ENCODE assay signal across 29 cellular contexts in genomic region chr3:46460051-46460450, GRCh38. TPM values are rescaled to one million over a fixed set of nuclear protein-coding genes. Genes with fewer than 3 reads are reported as not detected.
"Had no signal": no experiment of that assay in that cellular context is flagged by ENCODE, and none has a peak within 500 bp of the region (broad histone marks: within the 10 kb centered on the region; RNA-seq: fewer than 3 reads in every experiment).

No MANE protein-coding gene starts in this region.

- ATAC-seq: activated CD4-positive, alpha-beta T cell treated with anti-CD3 and anti-CD28 coated beads for 36 hours; activated naive CD4-positive, alpha-beta T cell treated with anti-CD3 and anti-CD28 coated beads, Interleukin-2, amount 50 U/mL, for 72 hours; body of pancreas; effector memory CD8-positive, alpha-beta T cell; esophagus mucosa; heart left ventricle; left lung; lower lobe of right lung had no signal

- H3K9me3 ChIP-seq: body of pancreas, colonic mucosa, left lung, lower lobe of right lung, ovary, prostate gland, suprapubic skin, tibial nerve had no signal

- H3K9me3 Mint-ChIP-seq: activated naive CD4-positive, alpha-beta T cell treated with anti-CD3 and anti-CD28 coated beads, Interleukin-2, amount 50 U/mL, for 72 hours; activated T-cell treated with anti-CD3 and anti-CD28 coated beads, Interleukin-2, amount 50 U/mL, for 24 hours; effector memory CD8-positive, alpha-beta T cell; T-helper 2 cell treated with Interferon-gamma antibody and Interleukin-4, amounts not matched to agents 5 μg/mL and 100 μg/mL, for 36 hours had no signal

- H3K4me3 Mint-ChIP-seq: activated CD4-positive, alpha-beta T cell treated with anti-CD3 and anti-CD28 coated beads for 36 hours; activated T-cell treated with anti-CD3 and anti-CD28 coated beads, Interleukin-2, amount 50 U/mL, for 24 hours; effector memory CD8-positive, alpha-beta T cell; nephron; T-helper 2 cell treated with Interferon-gamma antibody and Interleukin-4, amounts not matched to agents 5 μg/mL and 100 μg/mL, for 36 hours had no signal

- H3K36me3 Mint-ChIP-seq: activated naive CD4-positive, alpha-beta T cell treated with anti-CD3 and anti-CD28 coated beads, Interleukin-2, amount 50 U/mL, for 72 hours had no signal

- H3K4me1 Mint-ChIP-seq: activated CD4-positive, alpha-beta T cell treated with anti-CD3 and anti-CD28 coated beads for 36 hours had no signal

- DNase-seq: activated CD4-positive, alpha-beta T cell treated with anti-CD3 and anti-CD28 coated beads for 36 hours; activated CD4-positive, alpha-beta T cell treated with anti-CD3 and anti-CD28 coated beads, Interleukin-2, amount 50 U/mL, for 4 hours; activated CD4-positive, CD25-positive, alpha-beta regulatory T cell; activated T-cell treated with anti-CD3 and anti-CD28 coated beads, Interleukin-2, amount 50 U/mL, for 24 hours; aorta; body of pancreas; cerebellar nuclear complex; colonic mucosa; effector memory CD8-positive, alpha-beta T cell; foreskin fibroblast; kidney glomerular epithelial cell; left lung; lower lobe of right lung; ovary; stimulated activated naive CD4-positive, alpha-beta T cell; T-helper 1 cell had no signal

- H3K27ac ChIP-seq: body of pancreas, cardiac muscle cell, colonic mucosa, heart left ventricle, lower lobe of right lung, ovary, prostate gland, suprapubic skin, tibial nerve had no signal

- H3K4me3 ChIP-seq: body of pancreas, cardiac muscle cell, colonic mucosa, heart left ventricle, left lung, lower lobe of right lung, ovary, prostate gland, suprapubic skin, tibial nerve had no signal

- H3K27ac Mint-ChIP-seq: activated CD4-positive, alpha-beta T cell treated with anti-CD3 and anti-CD28 coated beads for 36 hours; activated naive CD4-positive, alpha-beta T cell treated with anti-CD3 and anti-CD28 coated beads, Interleukin-2, amount 50 U/mL, for 72 hours; activated T-cell treated with anti-CD3 and anti-CD28 coated beads, Interleukin-2, amount 50 U/mL, for 24 hours; effector memory CD8-positive, alpha-beta T cell; nephron; T-helper 2 cell treated with Interferon-gamma antibody and Interleukin-4, amounts not matched to agents 5 μg/mL and 100 μg/mL, for 36 hours had no signal

- H3K4me1 ChIP-seq: colonic mucosa, prostate gland had no signal

- H3K27me3 ChIP-seq: body of pancreas, colonic mucosa, ovary had no signal

- H3K36me3 ChIP-seq: cardiac muscle cell, colonic mucosa, heart left ventricle, lower lobe of right lung, ovary, prostate gland, suprapubic skin, tibial nerve had no signal

RNA-seq across cellular contexts. Expression of gene LTF, which starts 4.7 kb away (rescaled TPM):
- total RNA-seq: activated CD4-positive, alpha-beta T cell treated with anti-CD3 and anti-CD28 coated beads for 36 hours; activated naive CD4-positive, alpha-beta T cell treated with anti-CD3 and anti-CD28 coated beads, Interleukin-2, amount 50 U/mL, for 72 hours; cardiac muscle cell; endothelial cell of umbilical vein had no signal
- polyA plus RNA-seq: cardiac muscle cell, endothelial cell of umbilical vein had no signal

RNA-seq across cellular contexts. Expression of gene RTP3, which starts 37.7 kb away (rescaled TPM):
- total RNA-seq: activated CD4-positive, alpha-beta T cell treated with anti-CD3 and anti-CD28 coated beads for 36 hours; activated naive CD4-positive, alpha-beta T cell treated with anti-CD3 and anti-CD28 coated beads, Interleukin-2, amount 50 U/mL, for 72 hours; aorta; body of pancreas; cardiac muscle cell; colonic mucosa; dermis microvascular lymphatic vessel endothelial cell; endothelial cell of umbilical vein; esophagus mucosa; heart left ventricle; left lung; lower lobe of right lung; mucosa of gallbladder; ovary; suprapubic skin; tibial nerve; urinary bladder had no signal
- polyA plus RNA-seq: aorta, cardiac muscle cell, heart left ventricle, ovary, urinary bladder had no signal
